Comparison of ENCODE assay signal across 1 cellular context in genomic region chr21:17602874-17603273, GRCh38.
TF ChIP-seq lines count a peak whose summit lies in the region.

No MANE protein-coding gene starts in this region.

TF ChIP-seq in SK-N-SH treated with all-trans-retinoic acid at 6 μM for 48 hours, 23 proteins besides CTCF, POLR2A, EP300 and RAD21 (continued from another document):
- TF ChIP-seq PATZ1 (CRISPR knock-in tag; IDR thresholded peaks at IDR 0.05; ENCODE audit: borderline replicate concordance): no peak
- no peak for TF ChIP-seq ISL1 (CRISPR knock-in tag; IDR thresholded peaks at IDR 0.05)
- TF ChIP-seq ARNTL (CRISPR knock-in tag; IDR thresholded peaks at IDR 0.05; ENCODE audit: borderline replicate concordance, low read depth): no peak
- no peak for TF ChIP-seq ZNF70 (CRISPR knock-in tag; IDR thresholded peaks at IDR 0.05)
- TF ChIP-seq TOX (CRISPR knock-in tag; IDR thresholded peaks at IDR 0.05; ENCODE audit: borderline replicate concordance): no peak
- no peak for TF ChIP-seq POU6F1 (CRISPR knock-in tag; IDR thresholded peaks at IDR 0.05; ENCODE audit: borderline replicate concordance, low read depth)
